26 cellular contexts compared by ENCODE assay signal in the genomic region with DNA sequence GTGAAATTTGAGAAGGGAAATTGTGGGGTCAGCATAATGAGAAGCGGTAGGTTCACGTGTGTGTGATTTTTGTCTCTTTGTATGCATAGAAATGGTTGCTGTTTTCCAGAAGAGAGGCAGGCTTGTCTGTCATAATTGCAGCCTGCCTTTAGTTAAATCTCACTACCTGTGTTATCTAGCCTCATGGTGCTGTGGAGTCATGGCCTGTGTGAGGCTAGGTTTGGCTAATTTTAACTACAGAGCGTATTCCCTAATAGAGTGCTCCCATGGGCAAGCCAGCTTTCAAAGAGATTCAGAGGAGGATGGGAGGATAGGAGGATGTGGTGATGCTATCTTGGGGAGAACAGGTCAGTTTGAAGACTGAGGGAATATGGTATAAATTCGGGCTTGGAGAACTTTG.
"Had no signal": no experiment of that assay in that cellular context is flagged by ENCODE, and none has a peak within 500 bp of the region (broad histone marks: within the 10 kb centered on the region; RNA-seq: fewer than 3 reads in every experiment).

No MANE protein-coding gene starts in this region.

- H3K9me3 Mint-ChIP-seq: immature natural killer cell; natural killer cell; stimulated activated naive CD8-positive, alpha-beta T cell treated with anti-CD3 and anti-CD28 coated beads, Interleukin-15, Interleukin-2, amounts not matched to agents 100 ng/mL and 50 ng/mL, for 24 hours; type B pancreatic cell had no signal

- H3K4me3 Mint-ChIP-seq: immature natural killer cell; mesothelial cell of epicardium; naive B cell; natural killer cell; nephron progenitor cell; stimulated activated naive CD8-positive, alpha-beta T cell treated with anti-CD3 and anti-CD28 coated beads, Interleukin-15, Interleukin-2, amounts not matched to agents 100 ng/mL and 50 ng/mL, for 24 hours; type B pancreatic cell had no signal

- H3K4me3 ChIP-seq: left lung, lung, ovary, right atrium auricular region, skin epidermis, tibial nerve, uterus had no signal

- H3K36me3 Mint-ChIP-seq: naive B cell, natural killer cell had no signal

- DNase-seq: hypothalamus; immature natural killer cell; kidney; left colon; left lung; mesendoderm; naive B cell; natural killer cell; nephron progenitor cell; ovary; stimulated activated CD4-positive, alpha-beta T cell treated with anti-CD3 and anti-CD28 coated beads, Interleukin-12 subunit alpha, Interleukin-12 subunit beta, amount 100 ng/mL, for 4 hours; stimulated activated CD4-positive, alpha-beta T cell treated with anti-CD3 and anti-CD28 coated beads, Interleukin-15, amount 100 ng/mL, for 24 hours; stimulated activated CD4-positive, alpha-beta T cell treated with anti-CD3 and anti-CD28 coated beads, Interleukin-2, amount 100 ng/mL, for 24 hours; stimulated activated CD4-positive, alpha-beta T cell treated with anti-CD3 and anti-CD28 coated beads, Interleukin-4, amount 100 ng/mL, for 1 hour; stimulated activated naive CD4-positive, alpha-beta T cell; substantia nigra; uterus had no signal

- H3K27me3 ChIP-seq: ovary, right atrium auricular region, tibial nerve, uterus had no signal

- ATAC-seq: left colon, left lung, natural killer cell, sciatic nerve had no signal

- H3K27ac ChIP-seq: left lung, ovary, right atrium auricular region, skin epidermis, tibial nerve, uterus had no signal

- H3K9me3 ChIP-seq: left lung, ovary, right atrium auricular region, tibial nerve, uterus had no signal

- H3K27me3 Mint-ChIP-seq: naive B cell; progenitor cell of endocrine pancreas; stimulated activated naive CD8-positive, alpha-beta T cell treated with anti-CD3 and anti-CD28 coated beads, Interleukin-15, Interleukin-2, amounts not matched to agents 100 ng/mL and 50 ng/mL, for 24 hours; type B pancreatic cell had no signal

- H3K4me1 Mint-ChIP-seq: immature natural killer cell, mesothelial cell of epicardium, naive B cell, nephron progenitor cell had no signal

- H3K27ac Mint-ChIP-seq: immature natural killer cell; mesothelial cell of epicardium; natural killer cell; nephron progenitor cell; progenitor cell of endocrine pancreas; stimulated activated naive CD8-positive, alpha-beta T cell treated with anti-CD3 and anti-CD28 coated beads, Interleukin-15, Interleukin-2, amounts not matched to agents 100 ng/mL and 50 ng/mL, for 24 hours; type B pancreatic cell had no signal

- H3K4me1 ChIP-seq: left lung, right atrium auricular region, tibial nerve, uterus had no signal

- H3K36me3 ChIP-seq: left lung, ovary, right atrium auricular region, uterus had no signal
